12 cellular contexts compared by ENCODE assay signal in genomic region chr19:33193269-33193863, GRCh38. TPM values are rescaled to one million over a fixed set of nuclear protein-coding genes. Genes with fewer than 3 reads are reported as not detected.
DNase-seq lines count a peak whose midpoint lies in the region; ATAC-seq and TF ChIP-seq lines count a peak whose summit lies in the region.
"Had no signal": no experiment of that assay in that cellular context is flagged by ENCODE, and none has a peak within 500 bp of the region (broad histone marks: within the 10 kb centered on the region; RNA-seq: fewer than 3 reads in every experiment).

No MANE protein-coding gene starts in this region.

- dilution Hi-C loops in mammary epithelial cell (cut with HindIII; ENCODE audit: low sequenced_read_pairs): no loop called here

- no peaks in the 10 kb centered on the region for H3K4me1 ChIP-seq in mammary epithelial cell (ENCODE audit: insufficient read depth, low read length)
- peaks cover 9% of the 10 kb centered on the region for H3K4me1 ChIP-seq in lower lobe of right lung

- no peak overlapping the region for H2AFZ ChIP-seq in mammary epithelial cell (ENCODE audit: low read depth, low read length)

- ATAC-seq in lower lobe of right lung: no peak

- in situ Hi-C loops in mammary epithelial cell (cut with MboI; ENCODE audit: low sequenced_read_pairs in 2 of 2): no loop called here

- intact Hi-C loops in MCF 10A (cut with micrococcal nuclease) (no loop called here), mammary epithelial cell (cut with micrococcal nuclease) (no loop called here), lower lobe of right lung (cut with DNase I) (no loop called here)

- no TSS peak for BruUV-seq in MCF 10A (replicated peaks; lab: Mats Ljungman, UMichigan)
- no TSS peak for BruUV-seq in mammary epithelial cell (replicated peaks; lab: Mats Ljungman, UMichigan)

- CTCF ChIA-PET in MCF 10A (lab: Yijun Ruan, JAX) (interaction anchor here (1.8 kb wide), 1 partner anchor 10 kb away, joined by 7 read pairs; no protein-coding TSS in a partner anchor), mammary epithelial cell (lab: Charles Lee; ENCODE audit: low non-redundant PET) (no interaction called here)

- H3K4me2 ChIP-seq in mammary epithelial cell (ENCODE audit: insufficient read depth, low read depth, low read length): no peak overlapping the region

- H3K27ac ChIP-seq in mammary epithelial cell (ENCODE audit: insufficient read depth, low read depth, low read length) (no peak overlapping the region), lower lobe of right lung (no peak overlapping the region)

- H3K9me3 ChIP-seq in mammary epithelial cell (replicated peaks; ENCODE audit: insufficient read depth, low read length): no peaks in the 10 kb centered on the region
- H3K9me3 ChIP-seq in lower lobe of right lung: no peaks in the 10 kb centered on the region

- no peak overlapping the region for H3K9ac ChIP-seq in mammary epithelial cell (ENCODE audit: insufficient read depth, low read length)

- peaks cover 10% of the 10 kb centered on the region for H3K27me3 ChIP-seq in mammary epithelial cell (ENCODE audit: insufficient read depth, low read length)
- peaks cover 10% of the 10 kb centered on the region for H3K27me3 ChIP-seq in lower lobe of right lung (ENCODE audit: low read depth)

- H3K36me3 ChIP-seq in mammary epithelial cell (ENCODE audit: insufficient read depth, low read length): no peaks in the 10 kb centered on the region
- no peaks in the 10 kb centered on the region for H3K36me3 ChIP-seq in lower lobe of right lung

- H3K27me3 Mint-ChIP-seq in MCF 10A (ENCODE audit: insufficient read depth, unreplicated experiment) (peaks cover 14% of the 10 kb centered on the region), type B pancreatic cell (peaks cover 28% of the 10 kb centered on the region)
- H3K27me3 Mint-ChIP-seq in activated naive CD8-positive, alpha-beta T cell: peaks cover 14% of the 10 kb centered on the region

- H4K20me1 ChIP-seq in mammary epithelial cell (ENCODE audit: insufficient read depth, low read length): no peaks in the 10 kb centered on the region

- TF ChIP-seq CTCF in MCF 10A (IDR thresholded peaks at IDR 0.05; ENCODE audit: unreplicated experiment) (no peak), mammary epithelial cell (conservative IDR thresholded peaks at IDR 0.05 in 1 of 2, IDR thresholded peaks at IDR 0.05 in 1 of 2; ENCODE audit: extremely low read depth in 1 of 2, insufficient read depth in 1 of 2, low read depth in 1 of 2, low read length in 2 of 2) (no peak), lower lobe of right lung (IDR thresholded peaks at IDR 0.05) (no peak), type B pancreatic cell (conservative IDR thresholded peaks at IDR 0.05) (no peak)

- H3K79me2 ChIP-seq in mammary epithelial cell (ENCODE audit: insufficient read depth, low read length): no peaks in the 10 kb centered on the region

- 81% methylated on average over 8 of the region's 8 CpGs for WGBS in mammary epithelial cell (ENCODE audit: low coverage, missing lambda C conversion rate)

- no peaks in the 10 kb centered on the region for H3K4me1 Mint-ChIP-seq in MCF 10A (ENCODE audit: insufficient read depth, unreplicated experiment)
- H3K4me1 Mint-ChIP-seq in activated naive CD8-positive, alpha-beta T cell (ENCODE audit: low read depth): peaks cover 2% of the 10 kb centered on the region
- no peaks in the 10 kb centered on the region for H3K4me1 Mint-ChIP-seq in type B pancreatic cell (ENCODE audit: unreplicated experiment)

- H3K4me3 Mint-ChIP-seq in MCF 10A (ENCODE audit: unreplicated experiment) (peak overlapping the region; percentile 67), type B pancreatic cell (peak overlapping the region; percentile 83)
- H3K4me3 Mint-ChIP-seq in activated naive CD8-positive, alpha-beta T cell: peak overlapping the region; percentile 75

- DNase-seq in MCF 10A (ENCODE audit: unreplicated experiment) (no peak), mammary epithelial cell (no peak), lower lobe of right lung (peak; percentile 21), type B pancreatic cell (ENCODE audit: extremely low spot score, unreplicated experiment) (no peak), NCI-H2029 treated with DMSO at 0.1 percent for 48 hours (lab: John Stamatoyannopoulos, UW) (no peak), HPDE6-E6E7 (ENCODE audit: extremely low spot score) (no peak), NCI-H748 treated with DMSO at 0.1 percent for 48 hours (lab: John Stamatoyannopoulos, UW) (no peak)
- DNase-seq: NCI-H524 treated with DMSO at 0.1 percent for 48 hours; stimulated activated CD8-positive, alpha-beta memory T cell treated with anti-CD3 and anti-CD28 coated beads, Interleukin-4, amount 100 ng/mL, for 48 hours had no signal

- H3K4me3 ChIP-seq in mammary epithelial cell (replicated peaks in 1 of 3; ENCODE audit: insufficient read depth in 1 of 3, low read depth in 2 of 3, low read length in 3 of 3) (no peak overlapping the region), lower lobe of right lung (peak overlapping the region; percentile 21)

- no peak overlapping the region for H3K27ac Mint-ChIP-seq in MCF 10A (ENCODE audit: low read depth, unreplicated experiment)
- H3K27ac Mint-ChIP-seq in activated naive CD8-positive, alpha-beta T cell: no peak overlapping the region
- H3K27ac Mint-ChIP-seq in type B pancreatic cell: no peak overlapping the region

- H3K36me3 Mint-ChIP-seq in MCF 10A (ENCODE audit: insufficient read depth, unreplicated experiment): no peaks in the 10 kb centered on the region
- H3K36me3 Mint-ChIP-seq in activated naive CD8-positive, alpha-beta T cell: no peaks in the 10 kb centered on the region
- no peaks in the 10 kb centered on the region for H3K36me3 Mint-ChIP-seq in type B pancreatic cell

- H3K9me3 Mint-ChIP-seq in MCF 10A (ENCODE audit: unreplicated experiment) (no peaks in the 10 kb centered on the region), type B pancreatic cell (no peaks in the 10 kb centered on the region)
- H3K9me3 Mint-ChIP-seq in activated naive CD8-positive, alpha-beta T cell (ENCODE audit: low read depth): no peaks in the 10 kb centered on the region

- POLR2A ChIA-PET in MCF 10A (lab: Yijun Ruan, JAX): interaction anchor here (4.9 kb wide), 1 partner anchor 16 kb away, joined by 18 read pairs; no protein-coding TSS in a partner anchor

RNA-seq across cellular contexts. Expression of gene LRP3, which starts 0.8 kb away (rescaled TPM):
- total RNA-seq in MCF 10A (2022): 7.7 and 9.5 TPM in 2 replicates
- 10 to 100 TPM; 12.1 to 18.8 TPM for total RNA-seq in mammary epithelial cell
- polyA plus RNA-seq in mammary epithelial cell: 1.8 TPM
- polyA minus RNA-seq in mammary epithelial cell: 5.2 TPM
- total RNA-seq in lower lobe of right lung: 13.8 TPM
- total RNA-seq in type B pancreatic cell (ENCODE audit: low replicate concordance): 24.2 and 49.6 TPM in 2 replicates

RNA-seq across cellular contexts. Expression of gene SLC7A10, which starts 32.3 kb away (rescaled TPM):
- total RNA-seq in MCF 10A (2022) (not detected in 2 replicates), mammary epithelial cell (not detected), lower lobe of right lung (0.62 TPM), type B pancreatic cell (ENCODE audit: low replicate concordance) (0.68 TPM in 1 of 2 replicates, not detected in the other)
- polyA plus RNA-seq in mammary epithelial cell: not detected
- not detected for polyA minus RNA-seq in mammary epithelial cell
- total RNA-seq: HT1080, posterior vena cava had no signal
